7 cellular contexts compared by ENCODE assay signal in genomic region chr14:94080606-94081385, GRCh38. TPM values are rescaled to one million over a fixed set of nuclear protein-coding genes. Genes with fewer than 3 reads are reported as not detected.
A peak's percentile ranks its signal among the peaks of the same experiment; 100 is the strongest.
DNase-seq lines count a peak whose midpoint lies in the region; ATAC-seq, FAIRE-seq and TF ChIP-seq lines count a peak whose summit lies in the region.

TSS of gene DDX24 (minus strand) at chr14:94081202. CDS start at chr14:94079742, 1,460 bp downstream.
A gene with protein sequence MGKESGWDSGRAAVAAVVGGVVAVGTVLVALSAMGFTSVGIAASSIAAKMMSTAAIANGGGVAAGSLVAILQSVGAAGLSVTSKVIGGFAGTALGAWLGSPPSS (plus strand): TSS chr14:94081310. CDS start chr14:94096938, 15,628 bp downstream.

- peaks cover 33% of the 10 kb centered on the region for H3K4me1 ChIP-seq in hepatocyte (ENCODE audit: insufficient read depth)

- H3K4me2 ChIP-seq in hepatocyte: peak within 1 kb of the TSS; percentile 90

- WGBS in hepatocyte (ENCODE audit: low lambda C conversion rate, missing lambda C conversion rate): under 1% methylated on average over 73 of the region's 79 CpGs

- peak within 1 kb of the TSS; percentile 94 for H3K4me3 ChIP-seq in hepatocyte

- H3K27ac ChIP-seq in hepatocyte: peak within 1 kb of the TSS; percentile 96

- ATAC-seq in HG02981 (IDR thresholded peaks at IDR 0.05; ENCODE audit: unreplicated experiment): peak; percentile 97

- FAIRE-seq in GM18507 (lab: Jason Lieb, UNC): peak; percentile 95

- no peaks in the 10 kb centered on the region for H3K9me2 ChIP-seq in hepatocyte (replicated peaks; ENCODE audit: insufficient read depth)

- peak; percentile 96 for DNase-seq in GM18507 (ENCODE audit: extremely low spot score, insufficient read length, low read depth)
- DNase-seq in NCI-H2029 treated with DMSO at 0.1 percent for 48 hours (lab: John Stamatoyannopoulos, UW): peak; percentile 18
- DNase-seq in T-helper 9 cell: peak; percentile 95
- peak; percentile 98 for DNase-seq in astrocyte of the hippocampus (ENCODE audit: low read depth, low spot score)
- DNase-seq in hepatocyte (ENCODE audit: low spot score): peak; percentile 97
- DNase-seq in retina: peak; percentile 96

- no peak for TF ChIP-seq CTCF in hepatocyte (IDR thresholded peaks at IDR 0.05; ENCODE audit: poor library complexity)

- no peaks in the 10 kb centered on the region for H3K9me3 ChIP-seq in hepatocyte (ENCODE audit: low read depth)

- no peaks in the 10 kb centered on the region for H3K36me3 ChIP-seq in hepatocyte (replicated peaks; ENCODE audit: insufficient read depth, low read depth)

- H3K27me3 ChIP-seq in hepatocyte: no peaks in the 10 kb centered on the region

- peak within 1 kb of the TSS; percentile 80 for H2AFZ ChIP-seq in hepatocyte

- H3K79me2 ChIP-seq in hepatocyte: peaks cover 76% of the 10 kb centered on the region

- peaks cover 36% of the 10 kb centered on the region for H4K20me1 ChIP-seq in hepatocyte (ENCODE audit: insufficient read depth, poor library complexity, severe bottlenecking)

RNA-seq across cellular contexts. Expression of gene DDX24, which starts in this region (rescaled TPM):
- total RNA-seq in hepatocyte: 127 and 134 TPM in 2 replicates
- 125 and 145 TPM in 2 replicates for polyA plus RNA-seq in hepatocyte

RNA-seq across cellular contexts. Expression of the second gene that starts in this region (rescaled TPM):
- total RNA-seq in hepatocyte: 16.7 and 18.9 TPM in 2 replicates
- polyA plus RNA-seq in hepatocyte: 29.4 and 32.1 TPM in 2 replicates

Comparison
In these comparisons a context has a peak if more than half of its experiments do, and no peak if none do; other contexts are left out.
1. Peak in every context shown above with its lines: DNase-seq, ATAC-seq, H3K4me3 ChIP-seq and H3K27ac ChIP-seq.
2. DNase-seq: peak in every context shown above with its lines; median percentile 98 in astrocyte of the hippocampus; 97 in hepatocyte; 96 in GM18507; 96 in retina; 95 in T-helper 9 cell; 18 in NCI-H2029 treated with DMSO at 0.1 percent for 48 hours.